ENCODE assay signal across 8 cellular contexts in genomic region chr18:54983041-54983686, GRCh38. TPM values are rescaled to one million over a fixed set of nuclear protein-coding genes. Genes with fewer than 3 reads are reported as not detected.
A peak's percentile ranks its signal among the peaks of the same experiment; 100 is the strongest.
DNase-seq lines count a peak whose midpoint lies in the region; ATAC-seq and TF ChIP-seq lines count a peak whose summit lies in the region.

No MANE protein-coding gene starts in this region.

- no peak overlapping the region for H3K27ac ChIP-seq in liver (ENCODE audit: low read depth in 1 of 2, low read length in 2 of 2)

- no peaks in the 10 kb centered on the region for H3K4me1 ChIP-seq in liver (ENCODE audit: control insufficient read depth in 4 of 4, insufficient read depth in 4 of 4, low read length in 3 of 4)

- TF ChIP-seq CTCF in cardiac fibroblast (IDR thresholded peaks at IDR 0.05; ENCODE audit: low read depth, low read length) = peak; percentile 38
- peak; percentile 71 for TF ChIP-seq CTCF in liver (IDR thresholded peaks at IDR 0.05; ENCODE audit: low read depth, low read length, missing input control)

- no peak overlapping the region for H3K4me3 ChIP-seq in cardiac fibroblast (replicated peaks in 1 of 2; ENCODE audit: low read depth in 2 of 2, low read length in 2 of 2)
- H3K4me3 ChIP-seq in liver (ENCODE audit: low read depth in 1 of 3, low read length in 3 of 3) = no peak overlapping the region

- no peaks in the 10 kb centered on the region for H3K9me3 ChIP-seq in liver (ENCODE audit: control insufficient read depth in 4 of 4, low read length in 3 of 4)

- WGBS in liver = 21% methylated on average over 9 of the region's 9 CpGs

- peak; percentile 90 to 95 for TF ChIP-seq RAD21 in liver (IDR thresholded peaks at IDR 0.05)

- DNase-seq in COR-L47 (lab: John Stamatoyannopoulos, UW) = peak; percentile 59
- DNase-seq in NCI-H82 (lab: John Stamatoyannopoulos, UW) = peak; percentile 69
- peak; percentile 80 to 89 for DNase-seq in cardiac fibroblast (ENCODE audit: low read depth in 2 of 2)
- DNase-seq in activated CD4-positive, CD25-positive, alpha-beta regulatory T cell treated with anti-CD3 and anti-CD28 coated beads, Interleukin-2, amount 50 U/mL, for 72 hours = no peak

- peak; percentile 85 for ATAC-seq in GM19043 (IDR thresholded peaks at IDR 0.05; ENCODE audit: low read depth, unreplicated experiment)
- peak; percentile 75 for ATAC-seq in HG03460 (IDR thresholded peaks at IDR 0.05; ENCODE audit: unreplicated experiment)
- ATAC-seq in GM21381 (IDR thresholded peaks at IDR 0.05; ENCODE audit: unreplicated experiment) = no peak

- H3K27me3 ChIP-seq in liver (ENCODE audit: control insufficient read depth in 4 of 4, insufficient read depth in 4 of 4, low read length in 3 of 4) = no peaks in the 10 kb centered on the region

- H3K36me3 ChIP-seq in liver (ENCODE audit: control insufficient read depth in 4 of 4, insufficient read depth in 3 of 4, low read depth in 1 of 4, low read length in 3 of 4) = no peaks in the 10 kb centered on the region

- no peak overlapping the region for H3K9ac ChIP-seq in liver (ENCODE audit: low read depth in 1 of 2, low read length in 2 of 2)

TF ChIP-seq in liver, 16 proteins besides CTCF, POLR2A, EP300 and RAD21:
- TF ChIP-seq MAX (IDR thresholded peaks at IDR 0.05) (no peak), YY1 (IDR thresholded peaks at IDR 0.05) (no peak), ATF3 (IDR thresholded peaks at IDR 0.05) (no peak), HNF4A (conservative IDR thresholded peaks at IDR 0.05) (no peak), JUND (IDR thresholded peaks at IDR 0.05) (no peak), EGR1 (IDR thresholded peaks at IDR 0.05; ENCODE audit: low read depth in 2 of 2) (no peak), FOXA1 (IDR thresholded peaks at IDR 0.05) (no peak), SP1 (IDR thresholded peaks at IDR 0.05) (no peak), RXRA (IDR thresholded peaks at IDR 0.05) (no peak), REST (IDR thresholded peaks at IDR 0.05) (no peak), ZBTB33 (IDR thresholded peaks at IDR 0.05) (no peak), NR2F2 (IDR thresholded peaks at IDR 0.05) (no peak), FOXA2 (IDR thresholded peaks at IDR 0.05) (no peak)

RNA-seq across cellular contexts. Expression of gene CCDC68, which starts 23.9 kb away (rescaled TPM):
- total RNA-seq in liver = 10 to 100 TPM; 14.6 to 17.5 TPM
- polyA plus RNA-seq in liver = 1 to 10 TPM; 2.6 to 7.9 TPM
